Comparison of ENCODE assay signal across 7 cellular contexts in the genomic region with DNA sequence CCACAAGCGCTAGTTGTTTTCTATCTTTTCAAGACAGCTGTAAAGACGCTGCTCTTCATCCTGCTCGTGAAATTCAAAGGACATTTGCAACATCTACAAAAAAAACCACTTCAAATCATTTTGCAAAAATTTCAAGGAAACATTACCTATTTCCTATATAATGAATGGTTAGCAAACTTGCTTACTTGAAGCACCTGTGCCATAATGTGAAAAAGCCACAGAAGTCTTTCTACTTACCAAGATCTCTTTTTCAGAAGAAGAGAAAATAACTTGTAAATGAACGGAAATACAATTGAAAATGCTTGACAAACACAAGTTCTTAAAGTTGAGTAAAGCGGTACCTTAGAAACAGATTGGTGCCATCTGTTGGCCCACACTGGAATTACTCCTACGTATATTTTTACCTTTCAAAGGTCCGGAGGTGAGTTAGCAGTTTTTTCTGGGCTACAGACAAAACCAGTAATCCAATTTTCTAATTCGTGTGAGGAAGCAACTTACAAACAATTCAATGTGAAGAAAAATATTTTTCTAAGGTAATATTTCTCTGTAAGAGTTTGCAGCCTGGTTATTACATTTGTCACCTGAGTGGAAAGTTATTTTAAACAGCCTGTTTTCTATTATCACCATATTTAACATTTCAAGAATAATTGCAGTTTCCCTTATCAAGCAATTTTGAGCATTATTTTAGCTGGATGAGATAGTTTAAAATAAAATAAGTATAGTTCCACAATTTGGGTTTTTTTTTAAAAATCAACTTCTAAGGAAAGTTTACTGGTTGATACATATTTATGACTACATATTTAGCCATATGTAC. TPM values are rescaled to one million over a fixed set of nuclear protein-coding genes. Genes with fewer than 3 reads are reported as not detected.
DNase-seq lines count a peak whose midpoint lies in the region; ATAC-seq, FAIRE-seq and TF ChIP-seq lines count a peak whose summit lies in the region.

A gene with protein sequence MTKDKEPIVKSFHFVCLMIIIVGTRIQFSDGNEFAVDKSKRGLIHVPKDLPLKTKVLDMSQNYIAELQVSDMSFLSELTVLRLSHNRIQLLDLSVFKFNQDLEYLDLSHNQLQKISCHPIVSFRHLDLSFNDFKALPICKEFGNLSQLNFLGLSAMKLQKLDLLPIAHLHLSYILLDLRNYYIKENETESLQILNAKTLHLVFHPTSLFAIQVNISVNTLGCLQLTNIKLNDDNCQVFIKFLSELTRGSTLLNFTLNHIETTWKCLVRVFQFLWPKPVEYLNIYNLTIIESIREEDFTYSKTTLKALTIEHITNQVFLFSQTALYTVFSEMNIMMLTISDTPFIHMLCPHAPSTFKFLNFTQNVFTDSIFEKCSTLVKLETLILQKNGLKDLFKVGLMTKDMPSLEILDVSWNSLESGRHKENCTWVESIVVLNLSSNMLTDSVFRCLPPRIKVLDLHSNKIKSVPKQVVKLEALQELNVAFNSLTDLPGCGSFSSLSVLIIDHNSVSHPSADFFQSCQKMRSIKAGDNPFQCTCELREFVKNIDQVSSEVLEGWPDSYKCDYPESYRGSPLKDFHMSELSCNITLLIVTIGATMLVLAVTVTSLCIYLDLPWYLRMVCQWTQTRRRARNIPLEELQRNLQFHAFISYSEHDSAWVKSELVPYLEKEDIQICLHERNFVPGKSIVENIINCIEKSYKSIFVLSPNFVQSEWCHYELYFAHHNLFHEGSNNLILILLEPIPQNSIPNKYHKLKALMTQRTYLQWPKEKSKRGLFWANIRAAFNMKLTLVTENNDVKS (minus strand): TSS at position 294 of the 814 bp plus-strand sequence. CDS start 27,344 bp downstream, outside the sequence.

- TF ChIP-seq POLR2A in GM12891 (IDR thresholded peaks at IDR 0.05; ENCODE audit: low read depth, low read length) (peak; percentile 54; the same call in 1 of the 2 replicates), testis (IDR thresholded peaks at IDR 0.05) (no peak)

- H3K27ac ChIP-seq in epithelial cell of prostate (peak within 1 kb of the TSS; percentile 89), testis (peak within 1 kb of the TSS in 1 of 2 donors; percentile 20)

- peak within 1 kb of the TSS; percentile 83 to 97 (median 90) for H3K4me3 Mint-ChIP-seq in naive B cell

- H3K36me3 ChIP-seq in testis (ENCODE audit: low read depth, missing control alignments), result no peaks in the 10 kb centered on the region

- H3K36me3 Mint-ChIP-seq in naive B cell, result no peaks in the 10 kb centered on the region

- peak within 1 kb of the TSS in 1 of 2 donors; percentile 24 for H3K4me3 ChIP-seq in testis

- no peaks in the 10 kb centered on the region for H3K27me3 ChIP-seq in testis

- TF ChIP-seq CTCF in testis (IDR thresholded peaks at IDR 0.05), result peak; percentile 56 to 78 (median 68)

- no peaks in the 10 kb centered on the region for H3K4me1 ChIP-seq in testis

- no peaks in the 10 kb centered on the region for H3K9me3 ChIP-seq in testis

- DNase-seq in GM12891 (ENCODE audit: insufficient read length, low spot score) (no peak), NCI-H82 (lab: John Stamatoyannopoulos, UW) (peak; percentile 59), epithelial cell of prostate (ENCODE audit: low read depth, low spot score) (no peak), naive B cell (peak; percentile 68), testis (peak; percentile 73)
- DNase-seq in activated CD8-positive, alpha-beta memory T cell treated with anti-CD3 and anti-CD28 coated beads, Interleukin-2, amount 50 U/mL, for 1 hour (ENCODE audit: extremely low read depth), result peak; percentile 16

- no peaks in the 10 kb centered on the region for H3K9me3 Mint-ChIP-seq in naive B cell

- H3K4me1 Mint-ChIP-seq in naive B cell, result peaks cover 32 to 65% (median 36%) of the 10 kb centered on the region in 3 donors

- FAIRE-seq in GM12891 (lab: Jason Lieb, UNC), result peak; percentile 91

- intact Hi-C loops in testis (cut with DNase I; ENCODE audit: low total_unique reads), result no loop called here

- H3K27me3 Mint-ChIP-seq in naive B cell, result no peaks in the 10 kb centered on the region

- H3K27ac Mint-ChIP-seq in naive B cell, result peak within 1 kb of the TSS; percentile 91 to 97 (median 94)

- WGBS in testis, 2 donors, result 18 to 23% methylated on average over 8 of the region's 8 CpGs

- peak; percentile 47 for ATAC-seq in HG02981 (IDR thresholded peaks at IDR 0.05; ENCODE audit: unreplicated experiment)
- ATAC-seq in naive B cell (ENCODE audit: low read depth in 2 of 2), result peak; percentile 45

TF ChIP-seq in GM12891, 5 proteins besides CTCF, POLR2A, EP300 and RAD21:
- TF ChIP-seq TAF1 (IDR thresholded peaks at IDR 0.05; ENCODE audit: low read depth, low read length) (peak; percentile 37), PAX5 (IDR thresholded peaks at IDR 0.05; ENCODE audit: insufficient read depth, low read length, severe bottlenecking) (no peak)

RNA-seq across cellular contexts. Expression of the gene that starts here (rescaled TPM):
- polyA plus RNA-seq in GM12891 (2012; ENCODE audit: low read depth, missing spikeins), result 10.3 TPM
- polyA plus RNA-seq in naive B cell (ENCODE audit: low read depth in 6 of 6) (1 to 10 TPM; 4.0 to 7.9 (median 6.2) TPM), testis (ENCODE audit: insufficient read depth, low read depth, low replicate concordance) (1.8 TPM)
- 1 to 10 TPM in 1 of 2 donors, under 1 TPM in 1; 0.47 to 1.2 TPM for total RNA-seq in testis

Comparison
In these comparisons a context has a peak if more than half of its experiments do, and no peak if none do; other contexts are left out.
1. DNase-seq: peak in NCI-H82 (single experiment), activated CD8-positive, alpha-beta memory T cell treated with anti-CD3 and anti-CD28 coated beads, Interleukin-2, amount 50 U/mL, for 1 hour (single experiment), naive B cell (single experiment) and testis (single experiment); none in GM12891 (single experiment) and epithelial cell of prostate (single experiment).